ENCODE assay signal across 9 cellular contexts in genomic region chr1:145849356-145850165, GRCh38. TPM values are rescaled to one million over a fixed set of nuclear protein-coding genes. Genes with fewer than 3 reads are reported as not detected.
A peak's percentile ranks its signal among the peaks of the same experiment; 100 is the strongest.
DNase-seq lines count a peak whose midpoint lies in the region; ATAC-seq and TF ChIP-seq lines count a peak whose summit lies in the region.
"Had no signal": no experiment of that assay in that cellular context is flagged by ENCODE, and none has a peak within 500 bp of the region (broad histone marks: within the 10 kb centered on the region; RNA-seq: fewer than 3 reads in every experiment).

No MANE protein-coding gene starts in this region.

- intact Hi-C loops in heart right ventricle (cut with DNase I) = loop anchor here in 8 of 10 donors (5.0 to 10.0 kb wide), 9 partner anchors 63 to 168 kb away; partner anchors contain the start of genes ITGA10 (in 3 of the 8) and PEX11B (in 3 of the 8)
- intact Hi-C loops in left ventricle myocardium superior (cut with micrococcal nuclease) = loop anchor here (5.0 to 10.0 kb wide), 2 partner anchors 65 to 163 kb away; partner anchors contain the start of genes ITGA10 and PEX11B
- intact Hi-C loops in upper lobe of right lung (cut with DNase I) = loop anchor here (10.0 kb wide), 2 partner anchors 65 to 165 kb away; partner anchors contain the start of genes ITGA10 and PEX11B
- intact Hi-C loops in sciatic nerve (cut with DNase I) = no loop called here
- intact Hi-C loops in body of pancreas (cut with DNase I) = loop anchor here (5.0 kb wide), 1 partner anchor 168 kb away; no protein-coding TSS in a partner anchor

- WGBS in heart right ventricle, 2 donors = 71 to 77% methylated on average over 15 of the region's 15 CpGs
- 77 to 81% methylated on average over 14 to 15 of the region's 15 CpGs for WGBS in body of pancreas, 2 donors

- H3K36me3 ChIP-seq in heart right ventricle (peaks cover 0 to 73% (median 48%) of the 10 kb centered on the region in 9 donors), RWPE2 (ENCODE audit: low read depth) (peaks cover 54% of the 10 kb centered on the region), upper lobe of right lung (peaks cover 62% of the 10 kb centered on the region), body of pancreas (replicated peaks in 1 of 2; ENCODE audit: insufficient read depth in 1 of 2, low read depth in 2 of 2) (peaks cover 0 to 6% of the 10 kb centered on the region in 2 donors)

- H3K4me1 ChIP-seq in heart right ventricle = peaks cover 0 to 17% (median 14%) of the 10 kb centered on the region in 9 donors
- no peaks in the 10 kb centered on the region for H3K4me1 ChIP-seq in RWPE2 (ENCODE audit: insufficient read depth, poor library complexity, severe bottlenecking)
- H3K4me1 ChIP-seq in upper lobe of right lung = peaks cover 16% of the 10 kb centered on the region
- H3K4me1 ChIP-seq in body of pancreas = peaks cover 18% of the 10 kb centered on the region

- no peaks in the 10 kb centered on the region for H3K9me3 ChIP-seq in heart right ventricle
- H3K9me3 ChIP-seq in RWPE2 (ENCODE audit: severe bottlenecking) = no peaks in the 10 kb centered on the region
- H3K9me3 ChIP-seq in upper lobe of right lung = no peaks in the 10 kb centered on the region
- H3K9me3 ChIP-seq in body of pancreas = no peaks in the 10 kb centered on the region

- H3K4me3 ChIP-seq in heart right ventricle (no peak overlapping the region), RWPE2 (ENCODE audit: severe bottlenecking) (no peak overlapping the region), fibroblast of villous mesenchyme (ENCODE audit: low read depth, low read length) (no peak overlapping the region), upper lobe of right lung (no peak overlapping the region), body of pancreas (no peak overlapping the region)

- TF ChIP-seq POLR2A in body of pancreas (IDR thresholded peaks at IDR 0.05) = no peak

- peak in 7 of 9 donors; percentile 6 to 45 (median 32) for TF ChIP-seq CTCF in heart right ventricle (IDR thresholded peaks at IDR 0.05)
- TF ChIP-seq CTCF in RWPE2 (IDR thresholded peaks at IDR 0.05; ENCODE audit: poor library complexity, severe bottlenecking) = peak; percentile 28
- TF ChIP-seq CTCF in fibroblast of villous mesenchyme (IDR thresholded peaks at IDR 0.05; ENCODE audit: insufficient read depth, low read depth, low read length) = peak; percentile 38
- no peak for TF ChIP-seq CTCF in upper lobe of right lung (IDR thresholded peaks at IDR 0.05)
- no peak for TF ChIP-seq CTCF in body of pancreas (IDR thresholded peaks at IDR 0.05)

- H3K27me3 ChIP-seq in heart right ventricle = no peaks in the 10 kb centered on the region
- H3K27me3 ChIP-seq in RWPE2 (ENCODE audit: insufficient read depth, poor library complexity, severe bottlenecking) = no peaks in the 10 kb centered on the region
- H3K27me3 ChIP-seq in upper lobe of right lung = no peaks in the 10 kb centered on the region
- H3K27me3 ChIP-seq in body of pancreas = no peaks in the 10 kb centered on the region

- no peak for ATAC-seq in heart right ventricle
- ATAC-seq in left ventricle myocardium superior = no peak
- ATAC-seq in RWPE2 (ENCODE audit: low read depth) = 0 out of 3 replicates have a peak, but pooled peaks have one; percentile 26
- ATAC-seq in upper lobe of right lung = peak; percentile 69
- no peak for ATAC-seq in sciatic nerve
- ATAC-seq in body of pancreas = no peak

- DNase-seq in heart right ventricle = no peak
- DNase-seq in left ventricle myocardium superior = no peak
- DNase-seq in RWPE2 (ENCODE audit: low spot score) = no peak
- DNase-seq in fibroblast of villous mesenchyme (ENCODE audit: low read depth) = peak; percentile 62
- no peak for DNase-seq in upper lobe of right lung
- no peak for DNase-seq in sciatic nerve (ENCODE audit: low spot score)
- DNase-seq in body of pancreas = no peak
- DNase-seq in activated CD4-positive, CD25-positive, alpha-beta regulatory T cell treated with anti-CD3 and anti-CD28 coated beads, Interleukin-2, amount 50 U/mL, for 72 hours = no peak
- DNase-seq: NCI-H2227 treated with DMSO at 0.1 percent for 48 hours had no signal

- H3K27ac ChIP-seq in heart right ventricle (peak overlapping the region in 1 of 10 donors; percentile 15), RWPE2 (ENCODE audit: poor library complexity, severe bottlenecking) (peak overlapping the region; percentile 16), upper lobe of right lung (peak overlapping the region; percentile 47), body of pancreas (no peak overlapping the region)

RNA-seq across cellular contexts. Expression of gene NUDT17, which starts 4.1 kb away (rescaled TPM):
- 1 to 10 TPM; 1.8 to 4.9 (median 3.6) TPM for total RNA-seq in heart right ventricle
- polyA plus RNA-seq in heart right ventricle = 1 to 10 TPM in 1 of 2 donors, under 1 TPM in 1; 0.75 to 4.0 TPM
- 3.4 TPM for total RNA-seq in left ventricle myocardium superior
- total RNA-seq in fibroblast of villous mesenchyme = 6.0 and 6.8 TPM in 2 replicates
- 1.8 TPM for total RNA-seq in upper lobe of right lung
- total RNA-seq in sciatic nerve = 3.9 TPM
- 1 to 10 TPM in 1 of 2 donors, not detected in 1; 1.6 TPM for total RNA-seq in body of pancreas

RNA-seq across cellular contexts. Expression of gene PIAS3, which starts 9.3 kb away (rescaled TPM):
- total RNA-seq in heart right ventricle (10 to 100 TPM; 12.6 to 21.0 (median 15.0) TPM), left ventricle myocardium superior (13.3 TPM), fibroblast of villous mesenchyme (15.5 and 18.4 TPM in 2 replicates), upper lobe of right lung (29.2 TPM), sciatic nerve (44.5 TPM), body of pancreas (10 to 100 TPM; 14.2 to 17.6 TPM)
- polyA plus RNA-seq in heart right ventricle = 10 to 100 TPM; 19.9 to 28.7 TPM

RNA-seq across cellular contexts. Expression of gene POLR3C, which starts 25.6 kb away (rescaled TPM):
- total RNA-seq in heart right ventricle (10 to 100 TPM; 11.8 to 18.1 (median 16.1) TPM), left ventricle myocardium superior (14.9 TPM), fibroblast of villous mesenchyme (41.5 and 53.1 TPM in 2 replicates), upper lobe of right lung (29.1 TPM), sciatic nerve (26.2 TPM), body of pancreas (10 to 100 TPM; 15.6 to 31.6 TPM)
- 10 to 100 TPM in 1 of 2 donors, 1 to 10 TPM in 1; 8.0 to 11.3 TPM for polyA plus RNA-seq in heart right ventricle

RNA-seq across cellular contexts. Expression of gene RNF115, which starts 25.7 kb away (rescaled TPM):
- total RNA-seq in heart right ventricle (10 to 100 TPM; 39.2 to 99.0 (median 56.3) TPM), left ventricle myocardium superior (48.2 TPM), fibroblast of villous mesenchyme (16.4 TPM in 2 replicates), upper lobe of right lung (15.8 TPM), sciatic nerve (19.9 TPM), body of pancreas (10 to 100 TPM; 12.7 to 13.2 TPM)
- polyA plus RNA-seq in heart right ventricle = 10 to 100 TPM; 12.8 to 25.2 TPM

RNA-seq across cellular contexts. Expression of gene ANKRD35, which starts 36.1 kb away (rescaled TPM):
- total RNA-seq in heart right ventricle (1 to 10 TPM in 1 of 10 donors, under 1 TPM in 9; 0.28 to 1.2 (median 0.56) TPM), left ventricle myocardium superior (1.1 TPM), fibroblast of villous mesenchyme (1.3 TPM in 2 replicates), upper lobe of right lung (1.6 TPM), sciatic nerve (3.8 TPM), body of pancreas (1 to 10 TPM in 1 of 2 donors, under 1 TPM in 1; 0.26 to 1.3 TPM)
- polyA plus RNA-seq in heart right ventricle = 1 to 10 TPM in 1 of 2 donors, under 1 TPM in 1; 0.80 to 2.1 TPM

Comparison
In these comparisons a context has a peak if more than half of its experiments do, and no peak if none do; other contexts are left out.
1. ATAC-seq: peak in RWPE2 (single experiment) and upper lobe of right lung (single experiment); none in heart right ventricle (0 of 8), left ventricle myocardium superior (single experiment), sciatic nerve (single experiment) and body of pancreas (single experiment).
2. H3K27ac ChIP-seq: peak in RWPE2 (single experiment) and upper lobe of right lung (single experiment); none in body of pancreas (0 of 4).
3. CTCF ChIP-seq: peak in heart right ventricle (7 of 9), RWPE2 (single experiment) and fibroblast of villous mesenchyme (single experiment); none in upper lobe of right lung (single experiment) and body of pancreas (0 of 7).